Comparison of ENCODE assay signal across 21 cellular contexts in genomic region chr9:18059043-18059442, GRCh38.
"Had no signal": no experiment of that assay in that cellular context is flagged by ENCODE, and none has a peak within 500 bp of the region (broad histone marks: within the 10 kb centered on the region; RNA-seq: fewer than 3 reads in every experiment).

No MANE protein-coding gene starts in this region.

- DNase-seq: activated CD4-positive, alpha-beta T cell treated with anti-CD3 and anti-CD28 coated beads for 48 hours; activated CD4-positive, alpha-beta T cell treated with anti-CD3 and anti-CD28 coated beads, Interleukin-2, amount 50 U/mL, for 48 hours; activated CD8-positive, alpha-beta memory T cell treated with anti-CD3 and anti-CD28 coated beads for 24 hours; activated naive CD4-positive, alpha-beta T cell; activated T-cell treated with anti-CD3 and anti-CD28 coated beads, Interleukin-2, amount 50 U/mL, for 24 hours; effector CD8-positive, alpha-beta T cell; gastrocnemius medialis; hippocampal formation; immature natural killer cell; kidney; lower lobe of right lung; mesenchymal stem cell; right cardiac atrium; spleen; stimulated activated naive CD4-positive, alpha-beta T cell; tibial artery had no signal

- H3K9me3 ChIP-seq: breast epithelium, gastrocnemius medialis, lower lobe of right lung, spleen, suprapubic skin, tibial artery had no signal

- H3K27ac ChIP-seq: breast epithelium, epithelial cell of prostate, gastrocnemius medialis, lower lobe of right lung, spleen, suprapubic skin, tibial artery had no signal

- H3K4me1 ChIP-seq: breast epithelium, gastrocnemius medialis, lower lobe of right lung, spleen, suprapubic skin had no signal

- H3K27me3 ChIP-seq: breast epithelium, gastrocnemius medialis, spleen, suprapubic skin, tibial artery had no signal

- H3K36me3 ChIP-seq: breast epithelium, gastrocnemius medialis, lower lobe of right lung, spleen, suprapubic skin, tibial artery had no signal

- ATAC-seq: activated naive CD4-positive, alpha-beta T cell treated with anti-CD3 and anti-CD28 coated beads, Interleukin-2, amount 50 U/mL, for 72 hours; gastrocnemius medialis; natural killer cell treated with Interleukin-12 subunit alpha and Interleukin-12 subunit beta and Interleukin-15 and Interleukin-18, amount 100 ng/mL, for 72 hours; right cardiac atrium had no signal

- H3K4me3 ChIP-seq: breast epithelium, gastrocnemius medialis, lower lobe of right lung, spleen, suprapubic skin, tibial artery had no signal
